ENCODE assay signal across 14 cellular contexts in genomic region chr10:76558586-76558985, GRCh38.
DNase-seq lines count a peak whose midpoint lies in the region; TF ChIP-seq lines count a peak whose summit lies in the region.
"Had no signal": no experiment of that assay in that cellular context is flagged by ENCODE, and none has a peak within 500 bp of the region (broad histone marks: within the 10 kb centered on the region; RNA-seq: fewer than 3 reads in every experiment).

No MANE protein-coding gene starts in this region.

- DNase-seq in AG20443 (ENCODE audit: low spot score) (peak; percentile 47), NCI-H748 treated with DMSO at 0.1 percent for 48 hours (lab: John Stamatoyannopoulos, UW) (peak; percentile 4), esophagus muscularis mucosa (ENCODE audit: extremely low spot score) (no peak), non-pigmented ciliary epithelial cell (ENCODE audit: low read depth) (peak; percentile 45), KBM-7 (no peak), nucleus accumbens (lab: John Stamatoyannopoulos, UW) (no peak)
- DNase-seq in activated CD4-positive, alpha-beta T cell treated with anti-CD3 and anti-CD28 coated beads, Interleukin-2, amount 10 ng/mL, durations not matched to agents 7 days and 5 days = no peak
- no peak for DNase-seq in activated CD8-positive, alpha-beta memory T cell treated with anti-CD3 and anti-CD28 coated beads, Interleukin-2, amount 50 U/mL, for 4 hours
- DNase-seq: activated T-cell treated with anti-CD3 and anti-CD28 coated beads, Interleukin-2, amount 50 U/mL, for 1 hour; CD4-positive, alpha-beta T cell; hypothalamus; naive B cell; NCI-H1105; stimulated activated naive CD4-positive, alpha-beta T cell had no signal

- no peaks in the 10 kb centered on the region for H3K4me1 Mint-ChIP-seq in activated CD4-positive, alpha-beta T cell treated with anti-CD3 and anti-CD28 coated beads, Interleukin-2, amount 10 ng/mL, durations not matched to agents 7 days and 5 days
- H3K4me1 Mint-ChIP-seq: naive B cell had no signal

- H3K9me3 ChIP-seq in esophagus muscularis mucosa = no peaks in the 10 kb centered on the region

- H3K27me3 Mint-ChIP-seq in activated CD4-positive, alpha-beta T cell treated with anti-CD3 and anti-CD28 coated beads, Interleukin-2, amount 10 ng/mL, durations not matched to agents 7 days and 5 days = no peaks in the 10 kb centered on the region
- H3K27me3 Mint-ChIP-seq: CD4-positive, alpha-beta T cell had no signal

- no peak overlapping the region for H3K27ac Mint-ChIP-seq in activated CD4-positive, alpha-beta T cell treated with anti-CD3 and anti-CD28 coated beads, Interleukin-2, amount 10 ng/mL, durations not matched to agents 7 days and 5 days
- H3K27ac Mint-ChIP-seq: CD4-positive, alpha-beta T cell; naive B cell had no signal

- POLR2A ChIA-PET in activated CD4-positive, alpha-beta T cell treated with anti-CD3 and anti-CD28 coated beads, Interleukin-2, amount 10 ng/mL, durations not matched to agents 7 days and 5 days (lab: Charles Lee) = no interaction called here

- peaks cover 12 to 43% (median 32%) of the 10 kb centered on the region in 4 donors for H3K4me1 ChIP-seq in esophagus muscularis mucosa

- in situ Hi-C loops in KBM-7 (cut with MboI; ENCODE audit: low pct_unique_long_range_greater_than_20kb, low sequenced_read_pairs) = no loop called here

- H3K4me3 ChIP-seq in esophagus muscularis mucosa = no peak overlapping the region

- H3K36me3 ChIP-seq in esophagus muscularis mucosa = no peaks in the 10 kb centered on the region

- CTCF ChIA-PET in activated CD4-positive, alpha-beta T cell treated with anti-CD3 and anti-CD28 coated beads, Interleukin-2, amount 10 ng/mL, durations not matched to agents 7 days and 5 days (lab: Charles Lee) = no interaction called here

- WGBS in esophagus muscularis mucosa = 64% methylated on average over 1 of the region's 1 CpG

- peak overlapping the region; percentile 20 to 56 (median 32) for H3K27ac ChIP-seq in esophagus muscularis mucosa (replicated peaks in 1 of 4)

- H3K4me3 Mint-ChIP-seq in activated CD4-positive, alpha-beta T cell treated with anti-CD3 and anti-CD28 coated beads, Interleukin-2, amount 10 ng/mL, durations not matched to agents 7 days and 5 days = no peak overlapping the region
- H3K4me3 Mint-ChIP-seq: CD4-positive, alpha-beta T cell; naive B cell had no signal

- H3K9me3 Mint-ChIP-seq in activated CD4-positive, alpha-beta T cell treated with anti-CD3 and anti-CD28 coated beads, Interleukin-2, amount 10 ng/mL, durations not matched to agents 7 days and 5 days = no peaks in the 10 kb centered on the region
- H3K9me3 Mint-ChIP-seq: CD4-positive, alpha-beta T cell had no signal

- intact Hi-C loops in esophagus muscularis mucosa (cut with DNase I) = no loop called here

- H3K36me3 Mint-ChIP-seq in activated CD4-positive, alpha-beta T cell treated with anti-CD3 and anti-CD28 coated beads, Interleukin-2, amount 10 ng/mL, durations not matched to agents 7 days and 5 days (ENCODE audit: low read depth) = no peaks in the 10 kb centered on the region
- H3K36me3 Mint-ChIP-seq: naive B cell had no signal

- TF ChIP-seq EP300 in esophagus muscularis mucosa (IDR thresholded peaks at IDR 0.05) = no peak

- no peaks in the 10 kb centered on the region for H3K27me3 ChIP-seq in esophagus muscularis mucosa

- TF ChIP-seq POLR2A in esophagus muscularis mucosa (IDR thresholded peaks at IDR 0.05; ENCODE audit: low read depth) = no peak

- TF ChIP-seq CTCF in esophagus muscularis mucosa (IDR thresholded peaks at IDR 0.05) = no peak

Comparison
In these comparisons a context has a peak if more than half of its experiments do, and no peak if none do; other contexts are left out.
1. DNase-seq: peak in AG20443 (single experiment), NCI-H748 treated with DMSO at 0.1 percent for 48 hours (single experiment) and non-pigmented ciliary epithelial cell (single experiment); none in esophagus muscularis mucosa (single experiment), activated CD4-positive, alpha-beta T cell treated with anti-CD3 and anti-CD28 coated beads, Interleukin-2, amount 10 ng/mL, durations not matched to agents 7 days and 5 days (single experiment), activated CD8-positive, alpha-beta memory T cell treated with anti-CD3 and anti-CD28 coated beads, Interleukin-2, amount 50 U/mL, for 4 hours (single experiment), KBM-7 (single experiment) and nucleus accumbens (0 of 56).